ENCODE assay signal across 13 cellular contexts in genomic region chr9:132042324-132042723, GRCh38. TPM values are rescaled to one million over a fixed set of nuclear protein-coding genes. Genes with fewer than 3 reads are reported as not detected.
DNase-seq lines count a peak whose midpoint lies in the region; FAIRE-seq and TF ChIP-seq lines count a peak whose summit lies in the region.
"Had no signal": no experiment of that assay in that cellular context is flagged by ENCODE, and none has a peak within 500 bp of the region (broad histone marks: within the 10 kb centered on the region; RNA-seq: fewer than 3 reads in every experiment).

No MANE protein-coding gene starts in this region.

- no peak for FAIRE-seq in D721Med (lab: Jason Lieb, UNC)

- TF ChIP-seq CTCF in esophagus squamous epithelium (IDR thresholded peaks at IDR 0.05) (no peak), D721Med (IDR thresholded peaks at IDR 0.05; ENCODE audit: insufficient read depth, missing control alignments) (no peak)

- H3K4me3 ChIP-seq in esophagus squamous epithelium, result no peak overlapping the region
- H3K4me3 ChIP-seq: heart left ventricle had no signal

- TF ChIP-seq POLR2A in esophagus squamous epithelium (IDR thresholded peaks at IDR 0.05), result no peak

- intact Hi-C loops in esophagus squamous epithelium (cut with DNase I), result no loop called here

- peaks cover 0 to 9% (median 0%) of the 10 kb centered on the region in 3 donors for H3K36me3 ChIP-seq in esophagus squamous epithelium
- H3K36me3 ChIP-seq: heart left ventricle had no signal

- H3K27me3 ChIP-seq in esophagus squamous epithelium, result no peaks in the 10 kb centered on the region
- H3K27me3 ChIP-seq: heart left ventricle had no signal

- peak; percentile 97 for DNase-seq in Daoy (ENCODE audit: low read depth)
- DNase-seq in NCI-H460 (ENCODE audit: extremely low read depth, low read depth), result peak; percentile 85
- DNase-seq in brain pericyte (ENCODE audit: low read depth, low spot score), result peak; percentile 27
- peak; percentile 90 for DNase-seq in myocyte (ENCODE audit: low read depth)
- no peak for DNase-seq in NCI-H2029 treated with DMSO at 0.1 percent for 48 hours (lab: John Stamatoyannopoulos, UW)
- no peak for DNase-seq in esophagus squamous epithelium (lab: John Stamatoyannopoulos, UW)
- no peak for DNase-seq in NK-92 treated with Interleukin-12 subunit alpha and Interleukin-12 subunit beta, amount 100 ng/mL, for 24 hours (lab: John Stamatoyannopoulos, UW)
- DNase-seq in D721Med (ENCODE audit: insufficient read length, low spot score), result no peak
- DNase-seq: activated CD4-positive, alpha-beta T cell treated with anti-CD3 and anti-CD28 coated beads, Interleukin-2, amount 50 U/mL, for 4 hours; amygdala; DMS79; heart left ventricle; naive thymus-derived CD8-positive, alpha-beta T cell had no signal

- 70 to 89% methylated on average over 4 of the region's 4 CpGs for WGBS in esophagus squamous epithelium, 2 donors

- H3K9me3 ChIP-seq in esophagus squamous epithelium, result no peaks in the 10 kb centered on the region
- H3K9me3 ChIP-seq: heart left ventricle had no signal

- no peaks in the 10 kb centered on the region for H3K4me1 ChIP-seq in esophagus squamous epithelium

- no peak overlapping the region for H3K27ac ChIP-seq in esophagus squamous epithelium
- H3K27ac ChIP-seq: heart left ventricle had no signal

RNA-seq across cellular contexts. Expression of gene MED27, which starts 37.3 kb away (rescaled TPM):
- total RNA-seq in Daoy (2014; rRNA removed; shearing (Covaris generic)), result 65.6 and 76.4 TPM in 2 replicates
- 23.5 and 24.7 TPM in 2 replicates for total RNA-seq in NCI-H460 (2014; rRNA removed; shearing (Covaris generic))
- 14.2 and 15.4 TPM in 2 replicates for polyA plus RNA-seq in NCI-H460 (2014; cell fraction: nucleus; rRNA removed)
- total RNA-seq in myocyte (19.9 and 28.3 TPM in 2 replicates), esophagus squamous epithelium (10 to 100 TPM; 10.6 to 20.0 (median 17.6) TPM)
- polyA plus RNA-seq in myocyte (2012), result 34.7 TPM

Comparison
In these comparisons a context has a peak if more than half of its experiments do, and no peak if none do; other contexts are left out.
1. DNase-seq: peak in Daoy (single experiment), NCI-H460 (single experiment), brain pericyte (single experiment) and myocyte (single experiment); none in NCI-H2029 treated with DMSO at 0.1 percent for 48 hours (single experiment), esophagus squamous epithelium (single experiment), NK-92 treated with Interleukin-12 subunit alpha and Interleukin-12 subunit beta, amount 100 ng/mL, for 24 hours (single experiment) and D721Med (single experiment).